ENCODE assay signal across 8 cellular contexts in the genomic region with DNA sequence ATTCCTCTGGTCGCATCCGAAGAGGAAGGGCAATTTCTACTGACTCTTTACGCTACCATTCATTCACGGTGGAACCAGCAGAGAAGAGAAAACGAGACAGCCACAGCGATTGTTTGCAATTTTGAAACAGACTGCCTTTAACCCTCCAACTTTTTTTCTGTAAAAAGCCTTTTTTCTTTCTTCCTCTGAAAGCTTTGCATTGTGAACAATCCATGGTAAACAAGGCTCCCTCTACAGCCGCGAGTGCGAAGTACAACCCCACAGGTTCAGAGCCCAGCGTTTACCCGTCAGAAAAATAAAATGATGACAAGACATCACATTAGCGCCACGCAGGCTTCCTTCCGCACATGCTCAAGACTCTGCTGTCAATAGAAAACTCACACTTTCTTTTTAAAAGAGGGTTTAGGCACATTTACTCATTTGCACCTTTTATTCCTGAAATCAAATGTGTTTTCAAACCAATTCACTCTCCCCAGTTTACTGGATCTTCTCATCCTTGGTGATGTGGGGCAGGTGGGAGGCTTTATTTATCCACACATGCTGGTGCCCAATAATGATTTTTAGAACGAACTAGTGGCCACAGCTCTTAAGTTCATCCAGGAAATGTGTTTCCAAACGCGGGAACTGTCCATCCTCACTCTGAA.
DNase-seq lines count a peak whose midpoint lies in the region; ATAC-seq and TF ChIP-seq lines count a peak whose summit lies in the region.

No MANE protein-coding gene starts in this region.

- peaks cover 42% of the 10 kb centered on the region for H3K79me2 ChIP-seq in hepatocyte

- H3K9me2 ChIP-seq in hepatocyte (replicated peaks; ENCODE audit: insufficient read depth), result no peaks in the 10 kb centered on the region

- H3K4me2 ChIP-seq in hepatocyte, result peak overlapping the region; percentile 99

- peak overlapping the region; percentile 0 for H2AFZ ChIP-seq in hepatocyte

- ATAC-seq in GM18868 (IDR thresholded peaks at IDR 0.05; ENCODE audit: unreplicated experiment), result no peak

- TF ChIP-seq CTCF in hepatocyte (IDR thresholded peaks at IDR 0.05; ENCODE audit: poor library complexity), result peak; percentile 90

- no peak overlapping the region for H3K4me3 ChIP-seq in hepatocyte

- peaks cover 25% of the 10 kb centered on the region for H4K20me1 ChIP-seq in hepatocyte (ENCODE audit: insufficient read depth, poor library complexity, severe bottlenecking)

- H3K4me1 ChIP-seq in hepatocyte (ENCODE audit: insufficient read depth), result peaks cover 32% of the 10 kb centered on the region

- 4% methylated on average over 17 of the region's 17 CpGs for WGBS in hepatocyte (ENCODE audit: low lambda C conversion rate, missing lambda C conversion rate)

- H3K27me3 ChIP-seq in hepatocyte, result no peaks in the 10 kb centered on the region

- CTCF ChIA-PET in HEK293T (lab: Yijun Ruan, JAX), result interaction anchor here (0.6 to 1.0 kb wide), 3 partner anchors 167 to 615 kb away, joined by 3 to 5 read pairs (median 3); no protein-coding TSS in a partner anchor

- DNase-seq in DMS114 treated with DMSO at 0.1 percent for 48 hours (lab: John Stamatoyannopoulos, UW; ENCODE audit: unreplicated experiment), result peak; percentile 79
- DNase-seq in HEK293T (ENCODE audit: extremely low spot score), result peak; percentile 65
- DNase-seq in NCI-H1694 (lab: John Stamatoyannopoulos, UW), result peak; percentile 68
- DNase-seq in T-helper 2 cell, result peak in 4 of 5 experiments; percentile 69 to 92 (median 71)
- DNase-seq in anterior cingulate cortex (lab: John Stamatoyannopoulos, UW), result peak in 52 of 58 donors; percentile 24 to 88 (median 68)
- peak; percentile 94 for DNase-seq in hepatocyte (ENCODE audit: low spot score)
- DNase-seq in retina, result peak; percentile 90

- POLR2A ChIA-PET in HEK293T (lab: Yijun Ruan, JAX), result interaction anchor here (1.6 kb wide), 1 partner anchor 27 kb away, joined by 3 read pairs; no protein-coding TSS in a partner anchor

- H3K36me3 ChIP-seq in hepatocyte (replicated peaks; ENCODE audit: insufficient read depth, low read depth), result no peaks in the 10 kb centered on the region

- no peaks in the 10 kb centered on the region for H3K9me3 ChIP-seq in hepatocyte (ENCODE audit: low read depth)

- peak overlapping the region; percentile 98 for H3K27ac ChIP-seq in hepatocyte

TF ChIP-seq in HEK293T, 16 proteins besides CTCF, POLR2A, EP300 and RAD21:
- TF ChIP-seq FOXM1 (IDR thresholded peaks at IDR 0.05; ENCODE audit: borderline replicate concordance) (no peak), FOXK2 (IDR thresholded peaks at IDR 0.05) (peak; percentile 76; the same call in 1 of the 2 replicates), ZNF384 (IDR thresholded peaks at IDR 0.05) (peak; percentile 94), NFRKB (IDR thresholded peaks at IDR 0.05) (no peak)
